ENCODE assay signal across 1 cellular context in genomic region chr2:177271981-177272666, GRCh38.
TF ChIP-seq lines count a peak whose summit lies in the region.

No MANE protein-coding gene starts in this region.

TF ChIP-seq in GM12878, 131 proteins besides CTCF, POLR2A, EP300 and RAD21:
- TF ChIP-seq ATF7 (IDR thresholded peaks at IDR 0.05; ENCODE audit: low read depth): no peak
